1 cellular context compared by ENCODE assay signal in the genomic region with DNA sequence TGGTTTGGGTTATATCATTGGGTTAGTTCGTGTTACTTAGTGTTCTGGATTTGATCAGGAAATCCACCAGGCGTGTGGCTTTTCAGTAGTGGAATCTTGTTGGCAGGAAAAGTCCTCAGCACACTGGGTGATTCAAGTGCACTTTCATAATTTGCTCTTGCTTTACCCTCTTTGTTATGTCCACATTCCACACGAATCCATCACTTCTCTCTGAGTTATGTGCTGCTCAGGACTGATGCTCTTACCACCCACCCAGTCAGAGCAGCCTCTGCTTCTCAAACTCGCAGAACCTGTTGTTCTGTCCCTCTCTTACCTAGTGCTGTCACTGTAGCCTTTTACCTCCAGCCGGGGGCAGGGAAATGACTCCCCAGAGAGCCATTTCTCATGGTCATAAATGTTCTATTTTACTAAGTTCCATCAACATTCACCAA.
TF ChIP-seq lines count a peak whose summit lies in the region.

No MANE protein-coding gene starts in this region.

TF ChIP-seq in IMR-90, 13 proteins besides CTCF, POLR2A, EP300 and RAD21 (continued from another document):
- TF ChIP-seq ELK1 (IDR thresholded peaks at IDR 0.05; ENCODE audit: borderline replicate concordance, low read depth, low read length) (no peak), BHLHE40 (IDR thresholded peaks at IDR 0.05; ENCODE audit: low read depth, low read length) (no peak), NFE2L2 (IDR thresholded peaks at IDR 0.05; ENCODE audit: low read depth, low read length) (no peak), MAZ (IDR thresholded peaks at IDR 0.05; ENCODE audit: borderline replicate concordance, low read depth, low read length) (no peak)
